Comparison of ENCODE assay signal across 19 cellular contexts in genomic region chr2:105110295-105110829, GRCh38.
DNase-seq lines count a peak whose midpoint lies in the region; ATAC-seq, FAIRE-seq and TF ChIP-seq lines count a peak whose summit lies in the region.
"Had no signal": no experiment of that assay in that cellular context is flagged by ENCODE, and none has a peak within 500 bp of the region (broad histone marks: within the 10 kb centered on the region; RNA-seq: fewer than 3 reads in every experiment).

No MANE protein-coding gene starts in this region.

- no peak for DNase-seq in central memory CD8-positive, alpha-beta T cell (ENCODE audit: low spot score in 2 of 2)
- no peak for DNase-seq in urothelium cell line (ENCODE audit: low spot score)
- no peak for DNase-seq in GM23338 (ENCODE audit: low spot score)
- DNase-seq: BE2C; CD4-positive, alpha-beta memory T cell; COR-L47; DMS153; DMS79 treated with DMSO at 0.1 percent for 48 hours; EL; GOT3; H9 had no signal

- no peak overlapping the region for H3K4me2 ChIP-seq in GM23338
- H3K4me2 ChIP-seq: A549 had no signal

- H3K9me2 ChIP-seq in GM23338 (ENCODE audit: insufficient read depth) = no peaks in the 10 kb centered on the region

- no peaks in the 10 kb centered on the region for H3K79me2 ChIP-seq in GM23338 (replicated peaks; ENCODE audit: insufficient read depth)

- no peaks in the 10 kb centered on the region for H3K4me1 Mint-ChIP-seq in central memory CD8-positive, alpha-beta T cell
- no peaks in the 10 kb centered on the region for H3K4me1 Mint-ChIP-seq in stimulated activated memory B cell treated with anti-CD40 and anti-IgM and Interleukin-4, amounts not matched to agents 10 μg/mL and 1 μg/mL and 100 μg/mL, for 72 hours
- peaks cover 25% of the 10 kb centered on the region for H3K4me1 Mint-ChIP-seq in GM23338
- H3K4me1 Mint-ChIP-seq: CD4-positive, alpha-beta memory T cell had no signal

- H3K27me3 Mint-ChIP-seq in central memory CD8-positive, alpha-beta T cell = no peaks in the 10 kb centered on the region
- H3K27me3 Mint-ChIP-seq in stimulated activated memory B cell treated with anti-CD40 and anti-IgM and Interleukin-4, amounts not matched to agents 10 μg/mL and 1 μg/mL and 100 μg/mL, for 72 hours = no peaks in the 10 kb centered on the region
- peaks cover 14% of the 10 kb centered on the region for H3K27me3 Mint-ChIP-seq in GM23338 (ENCODE audit: insufficient read depth, low read depth, poor library complexity)
- H3K27me3 Mint-ChIP-seq: CD4-positive, alpha-beta memory T cell had no signal

- no peaks in the 10 kb centered on the region for H3F3A ChIP-seq in GM23338 (replicated peaks; ENCODE audit: low read depth)

- no peak overlapping the region for H2AFZ ChIP-seq in GM23338

- no peak for FAIRE-seq in urothelium cell line (lab: Jason Lieb, UNC)
- FAIRE-seq: A549, D721Med, G401.6 had no signal

- H3K27me3 ChIP-seq in GM23338 (ENCODE audit: insufficient read depth) = no peaks in the 10 kb centered on the region
- H3K27me3 ChIP-seq: BE2C had no signal

- ATAC-seq in HG02610 (IDR thresholded peaks at IDR 0.05; ENCODE audit: unreplicated experiment) (peak; percentile 47), HG03442 (IDR thresholded peaks at IDR 0.05; ENCODE audit: unreplicated experiment) (peak; percentile 42), HG02759 (IDR thresholded peaks at IDR 0.05; ENCODE audit: unreplicated experiment) (no peak), GM23338 (no peak)
- ATAC-seq in central memory CD8-positive, alpha-beta T cell (replicated peaks; ENCODE audit: extremely low read depth, poor library complexity, severe bottlenecking) = no peak
- no peak for ATAC-seq in stimulated activated memory B cell treated with anti-CD40 and anti-IgM and Interleukin-4, amounts not matched to agents 10 μg/mL and 1 μg/mL and 100 μg/mL, for 72 hours
- ATAC-seq: A549 had no signal

- no peak overlapping the region for H3K4me3 Mint-ChIP-seq in central memory CD8-positive, alpha-beta T cell
- no peak overlapping the region for H3K4me3 Mint-ChIP-seq in stimulated activated memory B cell treated with anti-CD40 and anti-IgM and Interleukin-4, amounts not matched to agents 10 μg/mL and 1 μg/mL and 100 μg/mL, for 72 hours
- no peak overlapping the region for H3K4me3 Mint-ChIP-seq in GM23338
- H3K4me3 Mint-ChIP-seq: CD4-positive, alpha-beta memory T cell; H9 had no signal

- H3K4me3 ChIP-seq in GM23338 = no peak overlapping the region
- H3K4me3 ChIP-seq: A549 had no signal

- H3K36me3 ChIP-seq in GM23338 (ENCODE audit: insufficient read depth) = no peaks in the 10 kb centered on the region
- H3K36me3 ChIP-seq: BE2C had no signal

- no peaks in the 10 kb centered on the region for H3K36me3 Mint-ChIP-seq in central memory CD8-positive, alpha-beta T cell (ENCODE audit: insufficient read depth)
- no peaks in the 10 kb centered on the region for H3K36me3 Mint-ChIP-seq in stimulated activated memory B cell treated with anti-CD40 and anti-IgM and Interleukin-4, amounts not matched to agents 10 μg/mL and 1 μg/mL and 100 μg/mL, for 72 hours
- H3K36me3 Mint-ChIP-seq in GM23338 (ENCODE audit: low read depth) = no peaks in the 10 kb centered on the region

- no peak overlapping the region for H3K27ac ChIP-seq in GM23338 (ENCODE audit: low read depth)
- H3K27ac ChIP-seq: A549, C4-2B had no signal

- no peaks in the 10 kb centered on the region for H3K9me3 Mint-ChIP-seq in central memory CD8-positive, alpha-beta T cell
- H3K9me3 Mint-ChIP-seq in stimulated activated memory B cell treated with anti-CD40 and anti-IgM and Interleukin-4, amounts not matched to agents 10 μg/mL and 1 μg/mL and 100 μg/mL, for 72 hours = no peaks in the 10 kb centered on the region
- no peaks in the 10 kb centered on the region; the same call in 2 of the 3 replicates for H3K9me3 Mint-ChIP-seq in GM23338
- H3K9me3 Mint-ChIP-seq: CD4-positive, alpha-beta memory T cell; H9 had no signal

- TF ChIP-seq CTCF in GM23338 (conservative IDR thresholded peaks at IDR 0.05; ENCODE audit: low read depth in 2 of 2) = no peak

- peak overlapping the region; percentile 38 for H3K27ac Mint-ChIP-seq in central memory CD8-positive, alpha-beta T cell (ENCODE audit: low read depth)
- H3K27ac Mint-ChIP-seq in stimulated activated memory B cell treated with anti-CD40 and anti-IgM and Interleukin-4, amounts not matched to agents 10 μg/mL and 1 μg/mL and 100 μg/mL, for 72 hours = peak overlapping the region; percentile 43
- no peak overlapping the region for H3K27ac Mint-ChIP-seq in GM23338
- H3K27ac Mint-ChIP-seq: H9 had no signal

- peaks cover 16% of the 10 kb centered on the region for H3K4me1 ChIP-seq in GM23338 (ENCODE audit: insufficient read depth)
- H3K4me1 ChIP-seq: A549, BE2C had no signal

- no peaks in the 10 kb centered on the region for H4K20me1 ChIP-seq in GM23338 (replicated peaks; ENCODE audit: insufficient read depth)

TF ChIP-seq in GM23338, 12 proteins besides CTCF, POLR2A, EP300 and RAD21 (continues in another document):
- no peak for TF ChIP-seq EZH2phosphoT487 (IDR thresholded peaks at IDR 0.05; ENCODE audit: unreplicated experiment)
- no peak for TF ChIP-seq REST (IDR thresholded peaks at IDR 0.05; ENCODE audit: unreplicated experiment)
- TF ChIP-seq CREB1 (CRISPR knock-in tag; IDR thresholded peaks at IDR 0.05; ENCODE audit: low read depth) = no peak
- TF ChIP-seq ETS1 (IDR thresholded peaks at IDR 0.05) = no peak
- TF ChIP-seq POLR2AphosphoS5 (IDR thresholded peaks at IDR 0.05; ENCODE audit: low read depth) = no peak
- TF ChIP-seq EZH2 (IDR thresholded peaks at IDR 0.05; ENCODE audit: low read depth, unreplicated experiment) = no peak
- TF ChIP-seq NANOG (IDR thresholded peaks at IDR 0.05; ENCODE audit: borderline replicate concordance) = no peak
- TF ChIP-seq ZNF331 (CRISPR knock-in tag; IDR thresholded peaks at IDR 0.05; ENCODE audit: low read depth) = no peak
- no peak for TF ChIP-seq JUNB (IDR thresholded peaks at IDR 0.05; ENCODE audit: unreplicated experiment)
- TF ChIP-seq ZNF114 (CRISPR knock-in tag; IDR thresholded peaks at IDR 0.05) = no peak
- no peak for TF ChIP-seq STAT1 (IDR thresholded peaks at IDR 0.05; ENCODE audit: unreplicated experiment)

Comparison
In these comparisons a context has a peak if more than half of its experiments do, and no peak if none do; other contexts are left out.
1. ATAC-seq: peak in HG02610 (single experiment) and HG03442 (single experiment); none in central memory CD8-positive, alpha-beta T cell (single experiment), stimulated activated memory B cell treated with anti-CD40 and anti-IgM and Interleukin-4, amounts not matched to agents 10 μg/mL and 1 μg/mL and 100 μg/mL, for 72 hours (single experiment), HG02759 (single experiment) and GM23338 (single experiment).